ENCODE assay signal across 19 cellular contexts in genomic region chr9:85898288-85898802, GRCh38.
"Had no signal": no experiment of that assay in that cellular context is flagged by ENCODE, and none has a peak within 500 bp of the region (broad histone marks: within the 10 kb centered on the region; RNA-seq: fewer than 3 reads in every experiment).

No MANE protein-coding gene starts in this region.

- DNase-seq: activated B cell treated with CpG ODN at 0.5 μM for 24 hours; activated CD4-positive, alpha-beta memory T cell treated with anti-CD3 and anti-CD28 coated beads for 36 hours; activated CD4-positive, alpha-beta T cell treated with anti-CD3 and anti-CD28 coated beads for 4 hours; activated CD8-positive, alpha-beta memory T cell treated with anti-CD3 and anti-CD28 coated beads, Interleukin-2, amount 10 ng/mL, durations not matched to agents 7 days and 5 days; activated naive CD4-positive, alpha-beta T cell treated with Interleukin-2 at 50 U/mL for 16 hours; body of pancreas; caudate nucleus; dorsolateral prefrontal cortex; foreskin fibroblast; left cardiac atrium; nephron progenitor cell; nucleus accumbens; sigmoid colon; stimulated activated CD8-positive, alpha-beta memory T cell treated with anti-CD3 and anti-CD28 coated beads, Interleukin-4, amount 100 ng/mL, for 48 hours; stimulated activated naive CD4-positive, alpha-beta T cell; tibial artery had no signal

- ATAC-seq: activated CD8-positive, alpha-beta memory T cell treated with anti-CD3 and anti-CD28 coated beads, Interleukin-2, amount 10 ng/mL, durations not matched to agents 7 days and 5 days; body of pancreas; left cardiac atrium had no signal

- H3K4me1 ChIP-seq: body of pancreas, sigmoid colon, tibial artery, vagina had no signal

- H3K36me3 ChIP-seq: sigmoid colon, vagina had no signal

- H3K4me3 ChIP-seq: body of pancreas, dorsolateral prefrontal cortex, hepatocyte, lung, sigmoid colon, tibial artery, vagina had no signal

- H3K27me3 ChIP-seq: body of pancreas, dorsolateral prefrontal cortex, hepatocyte, sigmoid colon, tibial artery, vagina had no signal

- H3K9me3 ChIP-seq: body of pancreas, sigmoid colon, tibial artery, vagina had no signal

- H3K27ac ChIP-seq: body of pancreas, dorsolateral prefrontal cortex, hepatocyte, sigmoid colon, tibial artery, vagina had no signal
